ENCODE assay signal across 20 cellular contexts in genomic region chr2:156933580-156934225, GRCh38.
A peak's percentile ranks its signal among the peaks of the same experiment; 100 is the strongest.
DNase-seq lines count a peak whose midpoint lies in the region; FAIRE-seq and TF ChIP-seq lines count a peak whose summit lies in the region.
"Had no signal": no experiment of that assay in that cellular context is flagged by ENCODE, and none has a peak within 500 bp of the region (broad histone marks: within the 10 kb centered on the region; RNA-seq: fewer than 3 reads in every experiment).

No MANE protein-coding gene starts in this region.

- no peak overlapping the region for H3K9ac ChIP-seq in trophoblast cell (ENCODE audit: low read length)

- intact Hi-C loops in Calu3 (cut with micrococcal nuclease; ENCODE audit: unreplicated experiment) = loop anchor here (10.0 kb wide), 1 partner anchor 121 kb away; no protein-coding TSS in a partner anchor
- intact Hi-C loops in activated T-helper 1 cell treated with anti-CD3 and anti-CD28 coated beads, Interleukin-12 subunit alpha, Interleukin-12 subunit beta, Interleukin-2, Interleukin-4 antibody, amounts not matched to agents 30 ng/mL and 10 ng/mL and 1 ng/mL, durations not matched to agents 14 hours and 24 hours and 36 hours (cut with micrococcal nuclease) = no loop called here

- CTCF ChIA-PET in Calu3 (lab: Charles Lee) = interaction anchor here (0.6 kb wide), 1 partner anchor 765 kb away, joined by 4 read pairs; no protein-coding TSS in a partner anchor

- no peak for TF ChIP-seq EP300 in Ishikawa (IDR thresholded peaks at IDR 0.05; ENCODE audit: borderline replicate concordance)

- TF ChIP-seq CTCF in Calu3 (IDR thresholded peaks at IDR 0.05; ENCODE audit: unreplicated experiment) (no peak), bronchial epithelial cell (IDR thresholded peaks at IDR 0.05; ENCODE audit: insufficient read depth, low read length, severe bottlenecking) (no peak)

- TF ChIP-seq RAD21 in Ishikawa (IDR thresholded peaks at IDR 0.05; ENCODE audit: low read depth) = no peak

- no CpG with 5 or more reads among the region's 3 CpGs for WGBS in trophoblast cell (ENCODE audit: extremely low coverage, insufficient coverage, insufficient read length)

- no peak overlapping the region for H2BK12ac ChIP-seq in trophoblast cell (ENCODE audit: low read length)

- H2AFZ ChIP-seq in trophoblast cell (ENCODE audit: insufficient read depth, low read length, poor library complexity) = no peak overlapping the region

- no peak overlapping the region for H3K4me2 ChIP-seq in trophoblast cell (ENCODE audit: low read length)

- no peaks in the 10 kb centered on the region for H3K36me3 Mint-ChIP-seq in Calu3 (ENCODE audit: insufficient read depth, unreplicated experiment)
- H3K36me3 Mint-ChIP-seq in activated T-helper 1 cell treated with anti-CD3 and anti-CD28 coated beads, Interleukin-12 subunit alpha, Interleukin-12 subunit beta, Interleukin-2, Interleukin-4 antibody, amounts not matched to agents 30 ng/mL and 10 ng/mL and 1 ng/mL, durations not matched to agents 14 hours and 24 hours and 36 hours (ENCODE audit: low read depth) = no peaks in the 10 kb centered on the region
- H3K36me3 Mint-ChIP-seq: IgD-negative memory B cell had no signal

- H4K8ac ChIP-seq in trophoblast cell (ENCODE audit: low read depth, low read length) = no peak overlapping the region

- H4K91ac ChIP-seq in trophoblast cell (ENCODE audit: low read depth, low read length) = no peak overlapping the region

- H3K27me3 ChIP-seq in bronchial epithelial cell (ENCODE audit: control insufficient read depth, insufficient read depth, low read length) = no peaks in the 10 kb centered on the region
- no peaks in the 10 kb centered on the region for H3K27me3 ChIP-seq in trophoblast cell (ENCODE audit: insufficient read depth, low read length)
- H3K27me3 ChIP-seq: Peyer's patch, SJSA1 had no signal

- no peak overlapping the region for H3K4me3 ChIP-seq in bronchial epithelial cell (ENCODE audit: low read depth, low read length)
- H3K4me3 ChIP-seq in trophoblast cell (ENCODE audit: low read depth, low read length) = no peak overlapping the region
- H3K4me3 ChIP-seq: Peyer's patch, SJSA1 had no signal

- no TSS peak for BruUV-seq in Calu3 (replicated peaks; lab: Mats Ljungman, UMichigan)

- peaks cover 18% of the 10 kb centered on the region for H3K4me1 Mint-ChIP-seq in Calu3 (ENCODE audit: low read depth, unreplicated experiment)
- no peaks in the 10 kb centered on the region for H3K4me1 Mint-ChIP-seq in activated T-helper 1 cell treated with anti-CD3 and anti-CD28 coated beads, Interleukin-12 subunit alpha, Interleukin-12 subunit beta, Interleukin-2, Interleukin-4 antibody, amounts not matched to agents 30 ng/mL and 10 ng/mL and 1 ng/mL, durations not matched to agents 14 hours and 24 hours and 36 hours (ENCODE audit: low read depth)
- H3K4me1 Mint-ChIP-seq: IgD-negative memory B cell had no signal

- H3K27me3 Mint-ChIP-seq in Calu3 (ENCODE audit: unreplicated experiment) = no peaks in the 10 kb centered on the region
- no peaks in the 10 kb centered on the region for H3K27me3 Mint-ChIP-seq in activated T-helper 1 cell treated with anti-CD3 and anti-CD28 coated beads, Interleukin-12 subunit alpha, Interleukin-12 subunit beta, Interleukin-2, Interleukin-4 antibody, amounts not matched to agents 30 ng/mL and 10 ng/mL and 1 ng/mL, durations not matched to agents 14 hours and 24 hours and 36 hours (ENCODE audit: insufficient read depth)
- H3K27me3 Mint-ChIP-seq: IgD-negative memory B cell had no signal

- no peaks in the 10 kb centered on the region for H3K79me1 ChIP-seq in trophoblast cell (ENCODE audit: low read length)

- no peak overlapping the region for H3K27ac ChIP-seq in trophoblast cell (ENCODE audit: low read depth, low read length)
- H3K27ac ChIP-seq: C4-2B, Peyer's patch, SJSA1 had no signal

- H4K12ac ChIP-seq in trophoblast cell (ENCODE audit: low read depth, low read length) = no peak overlapping the region

- H3K79me2 ChIP-seq in trophoblast cell (ENCODE audit: control insufficient read depth, insufficient read depth, low read length, poor library complexity) = no peaks in the 10 kb centered on the region

- H3K36me3 ChIP-seq in bronchial epithelial cell (ENCODE audit: control insufficient read depth, insufficient read depth, low read length) (no peaks in the 10 kb centered on the region), trophoblast cell (ENCODE audit: control insufficient read depth in 1 of 2, insufficient read depth in 2 of 2, low read length in 2 of 2) (no peaks in the 10 kb centered on the region)
- H3K36me3 ChIP-seq: Peyer's patch, SJSA1 had no signal

- H3K27ac Mint-ChIP-seq in Calu3 (ENCODE audit: unreplicated experiment) = no peak overlapping the region
- H3K27ac Mint-ChIP-seq in activated T-helper 1 cell treated with anti-CD3 and anti-CD28 coated beads, Interleukin-12 subunit alpha, Interleukin-12 subunit beta, Interleukin-2, Interleukin-4 antibody, amounts not matched to agents 30 ng/mL and 10 ng/mL and 1 ng/mL, durations not matched to agents 14 hours and 24 hours and 36 hours = no peak overlapping the region
- H3K27ac Mint-ChIP-seq: IgD-negative memory B cell had no signal

- no peak overlapping the region for H3K18ac ChIP-seq in trophoblast cell (ENCODE audit: low read length)

- no peaks in the 10 kb centered on the region for H3K9me3 Mint-ChIP-seq in Calu3 (ENCODE audit: low read depth, unreplicated experiment)
- H3K9me3 Mint-ChIP-seq in activated T-helper 1 cell treated with anti-CD3 and anti-CD28 coated beads, Interleukin-12 subunit alpha, Interleukin-12 subunit beta, Interleukin-2, Interleukin-4 antibody, amounts not matched to agents 30 ng/mL and 10 ng/mL and 1 ng/mL, durations not matched to agents 14 hours and 24 hours and 36 hours = no peaks in the 10 kb centered on the region

- no peak overlapping the region for H3K4ac ChIP-seq in trophoblast cell (ENCODE audit: low read depth, low read length)

- peak; percentile 88 for FAIRE-seq in bronchial epithelial cell (lab: Jason Lieb, UNC)
- FAIRE-seq: D721Med, H54 had no signal

- no peak overlapping the region for H2BK5ac ChIP-seq in trophoblast cell (ENCODE audit: low read depth, low read length, poor library complexity)

- H3K23ac ChIP-seq in trophoblast cell (ENCODE audit: low read length) = no peak overlapping the region

- peak; percentile 25 for DNase-seq in Calu3
- peak; percentile 91 for DNase-seq in bronchial epithelial cell (ENCODE audit: low read depth)
- peak; percentile 62 to 73 for DNase-seq in trophoblast cell
- no peak for DNase-seq in activated T-helper 1 cell treated with anti-CD3 and anti-CD28 coated beads, Interleukin-12 subunit alpha, Interleukin-12 subunit beta, Interleukin-2, Interleukin-4 antibody, amounts not matched to agents 30 ng/mL and 10 ng/mL and 1 ng/mL, durations not matched to agents 14 hours and 24 hours and 36 hours (ENCODE audit: low spot score)
- DNase-seq in NCI-H2107 treated with DMSO at 0.1 percent for 48 hours (lab: John Stamatoyannopoulos, UW; ENCODE audit: unreplicated experiment) = no peak
- DNase-seq in NOMO-1 (lab: John Stamatoyannopoulos, UW; ENCODE audit: unreplicated experiment in 2 of 2) = no peak
- DNase-seq: DMS53, Karpas-422, NCI-H1417 treated with DMSO at 0.1 percent for 48 hours, NCI-H187, NCI-H2227 treated with DMSO at 0.1 percent for 48 hours, NCI-H510A treated with DMSO at 0.1 percent for 48 hours, NCI-H748 treated with DMSO at 0.1 percent for 48 hours, Peyer's patch had no signal

- H3K4me1 ChIP-seq in trophoblast cell (ENCODE audit: control insufficient read depth in 1 of 2, insufficient read depth in 2 of 2, low read length in 2 of 2) = no peaks in the 10 kb centered on the region
- H3K4me1 ChIP-seq: Peyer's patch, SJSA1 had no signal

- no peak overlapping the region for H2AK5ac ChIP-seq in trophoblast cell (ENCODE audit: low read length)

- H3K14ac ChIP-seq in trophoblast cell (ENCODE audit: low read length) = no peak overlapping the region

- H3K9me3 ChIP-seq in trophoblast cell (ENCODE audit: insufficient read depth, low read depth, low read length) = no peaks in the 10 kb centered on the region
- H3K9me3 ChIP-seq: Peyer's patch, SJSA1 had no signal

- no peak overlapping the region for H3K4me3 Mint-ChIP-seq in Calu3 (ENCODE audit: low read depth, unreplicated experiment)
- no peak overlapping the region for H3K4me3 Mint-ChIP-seq in activated T-helper 1 cell treated with anti-CD3 and anti-CD28 coated beads, Interleukin-12 subunit alpha, Interleukin-12 subunit beta, Interleukin-2, Interleukin-4 antibody, amounts not matched to agents 30 ng/mL and 10 ng/mL and 1 ng/mL, durations not matched to agents 14 hours and 24 hours and 36 hours
- H3K4me3 Mint-ChIP-seq: IgD-negative memory B cell had no signal

- no peak overlapping the region for H2BK120ac ChIP-seq in trophoblast cell (ENCODE audit: insufficient read depth, low read length, poor library complexity)

TF ChIP-seq in Ishikawa, 13 proteins besides CTCF, POLR2A, EP300 and RAD21 (continues in another document):
- TF ChIP-seq CEBPB (IDR thresholded peaks at IDR 0.05) = 0 out of 2 replicates have a peak, but pooled peaks have one; percentile 8
- TF ChIP-seq FOXM1 (IDR thresholded peaks at IDR 0.05; ENCODE audit: borderline replicate concordance, low read depth) = peak; percentile 32; the same call in 1 of the 2 replicates
- TF ChIP-seq NFIC (IDR thresholded peaks at IDR 0.05) = no peak
- no peak for TF ChIP-seq EGR1 (IDR thresholded peaks at IDR 0.05)
- TF ChIP-seq TEAD4 (IDR thresholded peaks at IDR 0.05) = no peak; the same call in 1 of the 2 replicates
- TF ChIP-seq USF1 (IDR thresholded peaks at IDR 0.05) = no peak
- TF ChIP-seq YY1 (IDR thresholded peaks at IDR 0.05; ENCODE audit: low read depth) = no peak
- TF ChIP-seq TAF1 (IDR thresholded peaks at IDR 0.05; ENCODE audit: low read depth) = no peak

Comparison
In these comparisons a context has a peak if more than half of its experiments do, and no peak if none do; other contexts are left out.
1. DNase-seq: peak in Calu3 (single experiment), bronchial epithelial cell (single experiment) and trophoblast cell (2 of 2); none in activated T-helper 1 cell treated with anti-CD3 and anti-CD28 coated beads, Interleukin-12 subunit alpha, Interleukin-12 subunit beta, Interleukin-2, Interleukin-4 antibody, amounts not matched to agents 30 ng/mL and 10 ng/mL and 1 ng/mL, durations not matched to agents 14 hours and 24 hours and 36 hours (single experiment), NCI-H2107 treated with DMSO at 0.1 percent for 48 hours (single experiment) and NOMO-1 (0 of 2).